ENCODE assay signal across 1 cellular context in genomic region chr11:95542868-95543551, GRCh38.
TF ChIP-seq lines count a peak whose summit lies in the region.

No MANE protein-coding gene starts in this region.

TF ChIP-seq in K562, 482 proteins besides CTCF, POLR2A, EP300 and RAD21 (continued from another document and continues in another):
- TF ChIP-seq CREB5 (CRISPR knock-in tag; IDR thresholded peaks at IDR 0.05) (0 out of 2 replicates have a peak, but pooled peaks have one; percentile 44), HDAC1 (IDR thresholded peaks at IDR 0.05) (peak in 1 of 2 experiments; percentile 61; a peak in 1 of 4 replicates), ZNF444 (CRISPR knock-in tag; IDR thresholded peaks at IDR 0.05) (peak; percentile 70; the same call in 1 of the 2 replicates), CHAMP1 (IDR thresholded peaks at IDR 0.05) (peak; percentile 84; the same call in 1 of the 2 replicates), IRF2 (CRISPR knock-in tag; IDR thresholded peaks at IDR 0.05) (no peak), SMAD3 (CRISPR knock-in tag; conservative IDR thresholded peaks at IDR 0.05) (no peak; the same call in 1 of the 2 replicates), NFIC (IDR thresholded peaks at IDR 0.05) (peak; percentile 90), ZNF764 (CRISPR knock-in tag; IDR thresholded peaks at IDR 0.05; ENCODE audit: low read depth) (no peak), BMI1 (IDR thresholded peaks at IDR 0.05; ENCODE audit: low read length) (no peak), NEUROD1 (IDR thresholded peaks at IDR 0.05; ENCODE audit: borderline replicate concordance, low read depth, low read length, partially characterized antibody) (peak; percentile 67), HNRNPL (IDR thresholded peaks at IDR 0.05; ENCODE audit: low read depth, low read length) (no peak), FOXK2 (conservative IDR thresholded peaks at IDR 0.05 in 1 of 2, IDR thresholded peaks at IDR 0.05 in 1 of 2; ENCODE audit: low read depth in 2 of 2) (peak; percentile 85 to 86), ZNF184 (CRISPR knock-in tag; IDR thresholded peaks at IDR 0.05) (no peak), SAFB (IDR thresholded peaks at IDR 0.05; ENCODE audit: borderline replicate concordance, low read depth, low read length) (no peak), ZNF561 (CRISPR knock-in tag; conservative IDR thresholded peaks at IDR 0.05) (no peak), ZNF766 (CRISPR knock-in tag; conservative IDR thresholded peaks at IDR 0.05) (peak; percentile 85), ERF (CRISPR knock-in tag; IDR thresholded peaks at IDR 0.05) (no peak), PML (IDR thresholded peaks at IDR 0.05; ENCODE audit: low read length) (peak; percentile 99), CREB1 (IDR thresholded peaks at IDR 0.05) (peak; percentile 53; the same call in 1 of the 2 replicates), CREB1 (CRISPR knock-in tag; IDR thresholded peaks at IDR 0.05) (no peak), NR2C1 (IDR thresholded peaks at IDR 0.05) (no peak), NR2C1 (tag; IDR thresholded peaks at IDR 0.05) (peak; percentile 68), SRF (CRISPR knock-in tag; IDR thresholded peaks at IDR 0.05) (no peak), ZNF175 (CRISPR knock-in tag; IDR thresholded peaks at IDR 0.05; ENCODE audit: low read depth) (0 out of 2 replicates have a peak, but pooled peaks have one; percentile 64), NKRF (IDR thresholded peaks at IDR 0.05; ENCODE audit: borderline replicate concordance) (peak; percentile 28; the same call in 1 of the 2 replicates), MECOM (CRISPR knock-in tag; IDR thresholded peaks at IDR 0.05) (no peak), NFXL1 (CRISPR knock-in tag; IDR thresholded peaks at IDR 0.05) (no peak), KLF6 (CRISPR knock-in tag; IDR thresholded peaks at IDR 0.05; ENCODE audit: borderline replicate concordance) (no peak; the same call in 1 of the 2 replicates)
- TF ChIP-seq, protein P1, sequence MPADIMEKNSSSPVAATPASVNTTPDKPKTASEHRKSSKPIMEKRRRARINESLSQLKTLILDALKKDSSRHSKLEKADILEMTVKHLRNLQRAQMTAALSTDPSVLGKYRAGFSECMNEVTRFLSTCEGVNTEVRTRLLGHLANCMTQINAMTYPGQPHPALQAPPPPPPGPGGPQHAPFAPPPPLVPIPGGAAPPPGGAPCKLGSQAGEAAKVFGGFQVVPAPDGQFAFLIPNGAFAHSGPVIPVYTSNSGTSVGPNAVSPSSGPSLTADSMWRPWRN (IDR thresholded peaks at IDR 0.05; ENCODE audit: low read depth), result peak; percentile 74
- TF ChIP-seq, protein P2, sequence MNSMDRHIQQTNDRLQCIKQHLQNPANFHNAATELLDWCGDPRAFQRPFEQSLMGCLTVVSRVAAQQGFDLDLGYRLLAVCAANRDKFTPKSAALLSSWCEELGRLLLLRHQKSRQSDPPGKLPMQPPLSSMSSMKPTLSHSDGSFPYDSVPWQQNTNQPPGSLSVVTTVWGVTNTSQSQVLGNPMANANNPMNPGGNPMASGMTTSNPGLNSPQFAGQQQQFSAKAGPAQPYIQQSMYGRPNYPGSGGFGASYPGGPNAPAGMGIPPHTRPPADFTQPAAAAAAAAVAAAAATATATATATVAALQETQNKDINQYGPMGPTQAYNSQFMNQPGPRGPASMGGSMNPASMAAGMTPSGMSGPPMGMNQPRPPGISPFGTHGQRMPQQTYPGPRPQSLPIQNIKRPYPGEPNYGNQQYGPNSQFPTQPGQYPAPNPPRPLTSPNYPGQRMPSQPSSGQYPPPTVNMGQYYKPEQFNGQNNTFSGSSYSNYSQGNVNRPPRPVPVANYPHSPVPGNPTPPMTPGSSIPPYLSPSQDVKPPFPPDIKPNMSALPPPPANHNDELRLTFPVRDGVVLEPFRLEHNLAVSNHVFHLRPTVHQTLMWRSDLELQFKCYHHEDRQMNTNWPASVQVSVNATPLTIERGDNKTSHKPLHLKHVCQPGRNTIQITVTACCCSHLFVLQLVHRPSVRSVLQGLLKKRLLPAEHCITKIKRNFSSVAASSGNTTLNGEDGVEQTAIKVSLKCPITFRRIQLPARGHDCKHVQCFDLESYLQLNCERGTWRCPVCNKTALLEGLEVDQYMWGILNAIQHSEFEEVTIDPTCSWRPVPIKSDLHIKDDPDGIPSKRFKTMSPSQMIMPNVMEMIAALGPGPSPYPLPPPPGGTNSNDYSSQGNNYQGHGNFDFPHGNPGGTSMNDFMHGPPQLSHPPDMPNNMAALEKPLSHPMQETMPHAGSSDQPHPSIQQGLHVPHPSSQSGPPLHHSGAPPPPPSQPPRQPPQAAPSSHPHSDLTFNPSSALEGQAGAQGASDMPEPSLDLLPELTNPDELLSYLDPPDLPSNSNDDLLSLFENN (IDR thresholded peaks at IDR 0.05; ENCODE audit: low read depth in 2 of 2, low read length in 2 of 2), result peak in 1 of 2 experiments; percentile 98; a peak in 2 of 4 replicates
- TF ChIP-seq, protein P3, sequence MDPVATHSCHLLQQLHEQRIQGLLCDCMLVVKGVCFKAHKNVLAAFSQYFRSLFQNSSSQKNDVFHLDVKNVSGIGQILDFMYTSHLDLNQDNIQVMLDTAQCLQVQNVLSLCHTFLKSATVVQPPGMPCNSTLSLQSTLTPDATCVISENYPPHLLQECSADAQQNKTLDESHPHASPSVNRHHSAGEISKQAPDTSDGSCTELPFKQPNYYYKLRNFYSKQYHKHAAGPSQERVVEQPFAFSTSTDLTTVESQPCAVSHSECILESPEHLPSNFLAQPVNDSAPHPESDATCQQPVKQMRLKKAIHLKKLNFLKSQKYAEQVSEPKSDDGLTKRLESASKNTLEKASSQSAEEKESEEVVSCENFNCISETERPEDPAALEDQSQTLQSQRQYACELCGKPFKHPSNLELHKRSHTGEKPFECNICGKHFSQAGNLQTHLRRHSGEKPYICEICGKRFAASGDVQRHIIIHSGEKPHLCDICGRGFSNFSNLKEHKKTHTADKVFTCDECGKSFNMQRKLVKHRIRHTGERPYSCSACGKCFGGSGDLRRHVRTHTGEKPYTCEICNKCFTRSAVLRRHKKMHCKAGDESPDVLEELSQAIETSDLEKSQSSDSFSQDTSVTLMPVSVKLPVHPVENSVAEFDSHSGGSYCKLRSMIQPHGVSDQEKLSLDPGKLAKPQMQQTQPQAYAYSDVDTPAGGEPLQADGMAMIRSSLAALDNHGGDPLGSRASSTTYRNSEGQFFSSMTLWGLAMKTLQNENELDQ (CRISPR knock-in tag; IDR thresholded peaks at IDR 0.05; ENCODE audit: borderline replicate concordance), result no peak
- TF ChIP-seq, protein P4, sequence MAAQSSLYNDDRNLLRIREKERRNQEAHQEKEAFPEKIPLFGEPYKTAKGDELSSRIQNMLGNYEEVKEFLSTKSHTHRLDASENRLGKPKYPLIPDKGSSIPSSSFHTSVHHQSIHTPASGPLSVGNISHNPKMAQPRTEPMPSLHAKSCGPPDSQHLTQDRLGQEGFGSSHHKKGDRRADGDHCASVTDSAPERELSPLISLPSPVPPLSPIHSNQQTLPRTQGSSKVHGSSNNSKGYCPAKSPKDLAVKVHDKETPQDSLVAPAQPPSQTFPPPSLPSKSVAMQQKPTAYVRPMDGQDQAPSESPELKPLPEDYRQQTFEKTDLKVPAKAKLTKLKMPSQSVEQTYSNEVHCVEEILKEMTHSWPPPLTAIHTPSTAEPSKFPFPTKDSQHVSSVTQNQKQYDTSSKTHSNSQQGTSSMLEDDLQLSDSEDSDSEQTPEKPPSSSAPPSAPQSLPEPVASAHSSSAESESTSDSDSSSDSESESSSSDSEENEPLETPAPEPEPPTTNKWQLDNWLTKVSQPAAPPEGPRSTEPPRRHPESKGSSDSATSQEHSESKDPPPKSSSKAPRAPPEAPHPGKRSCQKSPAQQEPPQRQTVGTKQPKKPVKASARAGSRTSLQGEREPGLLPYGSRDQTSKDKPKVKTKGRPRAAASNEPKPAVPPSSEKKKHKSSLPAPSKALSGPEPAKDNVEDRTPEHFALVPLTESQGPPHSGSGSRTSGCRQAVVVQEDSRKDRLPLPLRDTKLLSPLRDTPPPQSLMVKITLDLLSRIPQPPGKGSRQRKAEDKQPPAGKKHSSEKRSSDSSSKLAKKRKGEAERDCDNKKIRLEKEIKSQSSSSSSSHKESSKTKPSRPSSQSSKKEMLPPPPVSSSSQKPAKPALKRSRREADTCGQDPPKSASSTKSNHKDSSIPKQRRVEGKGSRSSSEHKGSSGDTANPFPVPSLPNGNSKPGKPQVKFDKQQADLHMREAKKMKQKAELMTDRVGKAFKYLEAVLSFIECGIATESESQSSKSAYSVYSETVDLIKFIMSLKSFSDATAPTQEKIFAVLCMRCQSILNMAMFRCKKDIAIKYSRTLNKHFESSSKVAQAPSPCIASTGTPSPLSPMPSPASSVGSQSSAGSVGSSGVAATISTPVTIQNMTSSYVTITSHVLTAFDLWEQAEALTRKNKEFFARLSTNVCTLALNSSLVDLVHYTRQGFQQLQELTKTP (IDR thresholded peaks at IDR 0.05; ENCODE audit: low read depth in 1 of 2, partially characterized antibody in 2 of 2), result peak in 1 of 2 experiments; percentile 79
